7 cellular contexts compared by ENCODE assay signal in the genomic region with DNA sequence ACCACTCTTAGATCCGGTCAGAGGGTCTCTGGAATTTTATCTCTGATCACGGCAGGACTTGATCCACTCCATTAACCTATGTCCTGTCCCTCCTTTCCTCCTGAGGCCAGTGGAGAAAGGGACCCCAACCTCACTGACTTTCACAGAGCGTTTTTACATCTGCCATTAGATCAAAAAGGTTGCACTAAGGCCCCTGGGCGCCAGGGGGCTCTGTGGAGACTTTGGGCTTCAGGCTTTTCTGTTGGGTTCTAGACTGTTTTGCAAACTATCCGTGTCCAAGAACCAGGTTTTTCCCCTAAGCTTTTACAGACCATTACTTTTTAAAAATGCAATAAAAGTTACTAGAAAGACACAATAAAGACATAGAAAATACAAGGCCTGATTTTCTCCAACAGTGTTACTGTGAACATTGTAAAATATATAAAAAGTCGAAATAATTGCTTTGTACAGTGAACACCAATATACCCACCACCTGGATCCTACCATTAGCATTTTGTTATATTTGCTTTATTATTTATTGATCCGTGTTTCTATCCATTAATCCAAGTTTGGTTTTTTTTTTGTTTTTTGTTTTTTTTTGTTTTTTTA.
DNase-seq lines count a peak whose midpoint lies in the region; ATAC-seq and TF ChIP-seq lines count a peak whose summit lies in the region.

No MANE protein-coding gene starts in this region.

- H3K27me3 ChIP-seq in Karpas-422 (ENCODE audit: low read length): no peaks in the 10 kb centered on the region
- no peaks in the 10 kb centered on the region for H3K27me3 ChIP-seq in ascending aorta

- no peak overlapping the region for H3K27ac ChIP-seq in Karpas-422 (ENCODE audit: low read length)
- H3K27ac ChIP-seq in ascending aorta: no peak overlapping the region

- H3K4me3 ChIP-seq in GM12864 (ENCODE audit: low read depth, low read length) (no peak overlapping the region), Karpas-422 (ENCODE audit: low read length) (no peak overlapping the region), ascending aorta (no peak overlapping the region)

- H3K4me2 ChIP-seq in Karpas-422 (ENCODE audit: low read depth, low read length, poor library complexity, severe bottlenecking): no peak overlapping the region

- TF ChIP-seq CTCF in GM12864 (IDR thresholded peaks at IDR 0.05; ENCODE audit: low read depth, low read length, missing control alignments): peak; percentile 80
- TF ChIP-seq CTCF in ascending aorta (IDR thresholded peaks at IDR 0.05): peak in 2 of 3 experiments; percentile 17 to 49

- H2AFZ ChIP-seq in Karpas-422 (ENCODE audit: low read length): no peak overlapping the region

- no peak overlapping the region for H3K9ac ChIP-seq in Karpas-422 (ENCODE audit: low read length)

- no peaks in the 10 kb centered on the region for H3K79me2 ChIP-seq in Karpas-422 (ENCODE audit: low read length)

- H3K4me1 ChIP-seq in Karpas-422 (ENCODE audit: low read length): no peaks in the 10 kb centered on the region
- no peaks in the 10 kb centered on the region for H3K4me1 ChIP-seq in ascending aorta

- ATAC-seq in SK-N-SH treated with all-trans-retinoic acid at 6 μM for 48 hours: peak; percentile 75
- ATAC-seq in GM18909 (IDR thresholded peaks at IDR 0.05; ENCODE audit: poor library complexity, unreplicated experiment): no peak

- intact Hi-C loops in ascending aorta (cut with DNase I): loop anchor here (2.0 kb wide), 1 partner anchor 201 kb away; no protein-coding TSS in a partner anchor

- no peaks in the 10 kb centered on the region for H4K20me1 ChIP-seq in Karpas-422 (ENCODE audit: insufficient read depth, low read depth, low read length)

- no peaks in the 10 kb centered on the region for H3K36me3 ChIP-seq in Karpas-422 (ENCODE audit: insufficient read depth, low read length)
- H3K36me3 ChIP-seq in ascending aorta: no peaks in the 10 kb centered on the region

- H3K9me2 ChIP-seq in Karpas-422 (replicated peaks; ENCODE audit: insufficient read depth, low read length): no peaks in the 10 kb centered on the region

- peak; percentile 2 for DNase-seq in GM12864 (ENCODE audit: low read depth)
- peak; percentile 84 for DNase-seq in Karpas-422
- peak in 1 of 2 donors; percentile 67 for DNase-seq in ascending aorta (ENCODE audit: low spot score in 2 of 2)
- peak; percentile 73 for DNase-seq in iPS-NIHi7 (ENCODE audit: extremely low spot score)
- DNase-seq in stimulated activated CD4-positive, alpha-beta T cell treated with anti-CD3 and anti-CD28 coated beads, Interleukin-4, amount 100 ng/mL, for 1 hour: peak; percentile 60

- no peaks in the 10 kb centered on the region for H3K9me3 ChIP-seq in Karpas-422 (ENCODE audit: low read length)
- H3K9me3 ChIP-seq in ascending aorta: no peaks in the 10 kb centered on the region

TF ChIP-seq in SK-N-SH treated with all-trans-retinoic acid at 6 μM for 48 hours, 23 proteins besides CTCF, POLR2A, EP300 and RAD21:
- TF ChIP-seq TCF4 (CRISPR knock-in tag; IDR thresholded peaks at IDR 0.05; ENCODE audit: borderline replicate concordance): no peak
- no peak for TF ChIP-seq RARB (CRISPR knock-in tag; IDR thresholded peaks at IDR 0.05)
- TF ChIP-seq, protein P1, sequence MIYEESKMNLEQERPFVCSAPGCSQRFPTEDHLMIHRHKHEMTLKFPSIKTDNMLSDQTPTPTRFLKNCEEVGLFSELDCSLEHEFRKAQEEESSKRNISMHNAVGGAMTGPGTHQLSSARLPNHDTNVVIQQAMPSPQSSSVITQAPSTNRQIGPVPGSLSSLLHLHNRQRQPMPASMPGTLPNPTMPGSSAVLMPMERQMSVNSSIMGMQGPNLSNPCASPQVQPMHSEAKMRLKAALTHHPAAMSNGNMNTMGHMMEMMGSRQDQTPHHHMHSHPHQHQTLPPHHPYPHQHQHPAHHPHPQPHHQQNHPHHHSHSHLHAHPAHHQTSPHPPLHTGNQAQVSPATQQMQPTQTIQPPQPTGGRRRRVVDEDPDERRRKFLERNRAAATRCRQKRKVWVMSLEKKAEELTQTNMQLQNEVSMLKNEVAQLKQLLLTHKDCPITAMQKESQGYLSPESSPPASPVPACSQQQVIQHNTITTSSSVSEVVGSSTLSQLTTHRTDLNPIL (CRISPR knock-in tag; IDR thresholded peaks at IDR 0.05; ENCODE audit: low read depth): no peak
- TF ChIP-seq TOX (CRISPR knock-in tag; IDR thresholded peaks at IDR 0.05; ENCODE audit: borderline replicate concordance): no peak
- TF ChIP-seq PPARA (CRISPR knock-in tag; IDR thresholded peaks at IDR 0.05; ENCODE audit: borderline replicate concordance): no peak
- TF ChIP-seq, protein P2, sequence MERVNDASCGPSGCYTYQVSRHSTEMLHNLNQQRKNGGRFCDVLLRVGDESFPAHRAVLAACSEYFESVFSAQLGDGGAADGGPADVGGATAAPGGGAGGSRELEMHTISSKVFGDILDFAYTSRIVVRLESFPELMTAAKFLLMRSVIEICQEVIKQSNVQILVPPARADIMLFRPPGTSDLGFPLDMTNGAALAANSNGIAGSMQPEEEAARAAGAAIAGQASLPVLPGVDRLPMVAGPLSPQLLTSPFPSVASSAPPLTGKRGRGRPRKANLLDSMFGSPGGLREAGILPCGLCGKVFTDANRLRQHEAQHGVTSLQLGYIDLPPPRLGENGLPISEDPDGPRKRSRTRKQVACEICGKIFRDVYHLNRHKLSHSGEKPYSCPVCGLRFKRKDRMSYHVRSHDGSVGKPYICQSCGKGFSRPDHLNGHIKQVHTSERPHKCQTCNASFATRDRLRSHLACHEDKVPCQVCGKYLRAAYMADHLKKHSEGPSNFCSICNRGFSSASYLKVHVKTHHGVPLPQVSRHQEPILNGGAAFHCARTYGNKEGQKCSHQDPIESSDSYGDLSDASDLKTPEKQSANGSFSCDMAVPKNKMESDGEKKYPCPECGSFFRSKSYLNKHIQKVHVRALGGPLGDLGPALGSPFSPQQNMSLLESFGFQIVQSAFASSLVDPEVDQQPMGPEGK (CRISPR knock-in tag; IDR thresholded peaks at IDR 0.05; ENCODE audit: borderline replicate concordance): no peak
- TF ChIP-seq ZFP30 (CRISPR knock-in tag; IDR thresholded peaks at IDR 0.05): no peak
- TF ChIP-seq ZNF8 (CRISPR knock-in tag; IDR thresholded peaks at IDR 0.05): no peak
- TF ChIP-seq, protein P3, sequence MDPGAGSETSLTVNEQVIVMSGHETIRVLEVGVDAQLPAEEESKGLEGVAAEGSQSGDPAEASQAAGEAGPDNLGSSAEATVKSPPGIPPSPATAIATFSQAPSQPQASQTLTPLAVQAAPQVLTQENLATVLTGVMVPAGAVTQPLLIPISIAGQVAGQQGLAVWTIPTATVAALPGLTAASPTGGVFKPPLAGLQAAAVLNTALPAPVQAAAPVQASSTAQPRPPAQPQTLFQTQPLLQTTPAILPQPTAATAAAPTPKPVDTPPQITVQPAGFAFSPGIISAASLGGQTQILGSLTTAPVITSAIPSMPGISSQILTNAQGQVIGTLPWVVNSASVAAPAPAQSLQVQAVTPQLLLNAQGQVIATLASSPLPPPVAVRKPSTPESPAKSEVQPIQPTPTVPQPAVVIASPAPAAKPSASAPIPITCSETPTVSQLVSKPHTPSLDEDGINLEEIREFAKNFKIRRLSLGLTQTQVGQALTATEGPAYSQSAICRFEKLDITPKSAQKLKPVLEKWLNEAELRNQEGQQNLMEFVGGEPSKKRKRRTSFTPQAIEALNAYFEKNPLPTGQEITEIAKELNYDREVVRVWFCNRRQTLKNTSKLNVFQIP (CRISPR knock-in tag; IDR thresholded peaks at IDR 0.05; ENCODE audit: borderline replicate concordance, low read depth): no peak
